In genomic region chr20:63657937-63658748, GRCh38 we compare ENCODE assay signal across 1 cellular context.
TF ChIP-seq lines count a peak whose summit lies in the region.

Gene RTEL1, plus strand, starts transcription at chr20:63658312. Its CDS starts 1,091 bp downstream, at chr20:63659403.

TF ChIP-seq in HEK293, 187 proteins besides CTCF, POLR2A, EP300 and RAD21 (continued from another document):
- TF ChIP-seq PRDM4 (tag by site-specific recombination; IDR thresholded peaks at IDR 0.05) (peak; percentile 50), ZNF138 (tag by site-specific recombination; IDR thresholded peaks at IDR 0.05; ENCODE audit: borderline replicate concordance) (no peak), ZSCAN23 (tag by site-specific recombination; IDR thresholded peaks at IDR 0.05) (peak; percentile 89; the same call in 1 of the 2 replicates), OVOL3 (tag by site-specific recombination; IDR thresholded peaks at IDR 0.05) (peak; percentile 90), ZNF292 (tag by site-specific recombination; IDR thresholded peaks at IDR 0.05; ENCODE audit: borderline replicate concordance, low read depth) (no peak), ZFHX2 (tag by site-specific recombination; conservative IDR thresholded peaks at IDR 0.05) (peak; percentile 67), MYNN (tag by site-specific recombination; IDR thresholded peaks at IDR 0.05; ENCODE audit: borderline replicate concordance) (peak; percentile 54; the same call in 1 of the 2 replicates), ZNF544 (tag by site-specific recombination; IDR thresholded peaks at IDR 0.05) (no peak), ZNF324 (tag by site-specific recombination; IDR thresholded peaks at IDR 0.05) (peak; percentile 96), ZNF560 (tag by site-specific recombination; IDR thresholded peaks at IDR 0.05; ENCODE audit: borderline replicate concordance) (no peak), BCL6B (tag by site-specific recombination; IDR thresholded peaks at IDR 0.05) (peak; percentile 25), ZNF645 (tag by site-specific recombination; IDR thresholded peaks at IDR 0.05) (peak; percentile 85; the same call in 1 of the 2 replicates), ZNF157 (tag by site-specific recombination; IDR thresholded peaks at IDR 0.05) (no peak), ZNF701 (tag by site-specific recombination; IDR thresholded peaks at IDR 0.05) (no peak), ZBTB49 (tag by site-specific recombination; IDR thresholded peaks at IDR 0.05; ENCODE audit: low read depth) (no peak)
